14 cellular contexts compared by ENCODE assay signal in genomic region chr11:88206746-88207145, GRCh38. TPM values are rescaled to one million over a fixed set of nuclear protein-coding genes. Genes with fewer than 3 reads are reported as not detected.
DNase-seq lines count a peak whose midpoint lies in the region; ATAC-seq and TF ChIP-seq lines count a peak whose summit lies in the region.
"Had no signal": no experiment of that assay in that cellular context is flagged by ENCODE, and none has a peak within 500 bp of the region (broad histone marks: within the 10 kb centered on the region; RNA-seq: fewer than 3 reads in every experiment).

No MANE protein-coding gene starts in this region.

- 0% methylated on average over 1 of the region's 1 CpG for WGBS in GM23248 (ENCODE audit: low coverage in 1 of 2, low lambda C conversion rate in 2 of 2, missing lambda C conversion rate in 2 of 2), 2 experiments
- 0% methylated on average over 1 of the region's 1 CpG for WGBS in upper lobe of left lung, 2 donors

- H3K27ac ChIP-seq in GM23248 (no peak overlapping the region), upper lobe of left lung (no peak overlapping the region)
- H3K27ac ChIP-seq: neural progenitor cell, sigmoid colon, SJCRH30 had no signal

- H3K27me3 ChIP-seq in GM23248 (replicated peaks; ENCODE audit: insufficient read depth) (no peaks in the 10 kb centered on the region), upper lobe of left lung (no peaks in the 10 kb centered on the region)
- H3K27me3 ChIP-seq: neural progenitor cell, sigmoid colon, SJCRH30 had no signal

- ATAC-seq in GM18498 (IDR thresholded peaks at IDR 0.05; ENCODE audit: unreplicated experiment) (peak; percentile 61), upper lobe of left lung (ENCODE audit: low FRiP score in 2 of 2) (no peak)

- no peak overlapping the region for H3K9ac ChIP-seq in GM23248
- H3K9ac ChIP-seq: neural progenitor cell had no signal

- peaks cover 12% of the 10 kb centered on the region for H3F3A ChIP-seq in GM23248 (ENCODE audit: insufficient read depth)

- H2AFZ ChIP-seq in GM23248: no peak overlapping the region
- H2AFZ ChIP-seq: neural progenitor cell had no signal

- H3K9me2 ChIP-seq in GM23248 (ENCODE audit: insufficient read depth): no peaks in the 10 kb centered on the region

- no peak for TF ChIP-seq POLR2A in upper lobe of left lung (IDR thresholded peaks at IDR 0.05)

- H3K4me3 ChIP-seq in GM23248 (no peak overlapping the region), upper lobe of left lung (no peak overlapping the region)
- H3K4me3 ChIP-seq: lung, neural progenitor cell, sigmoid colon, SJCRH30 had no signal

- 0 out of 2 replicates have a peak, but pooled peaks cover 9% of the 10 kb centered on the region for H3K4me1 ChIP-seq in GM23248 (ENCODE audit: insufficient read depth)
- peaks cover 0 to 7% (median 0%) of the 10 kb centered on the region in 4 donors for H3K4me1 ChIP-seq in upper lobe of left lung
- H3K4me1 ChIP-seq: neural progenitor cell, SJCRH30 had no signal

- no peaks in the 10 kb centered on the region for H3K36me3 ChIP-seq in GM23248 (ENCODE audit: low read depth)
- H3K36me3 ChIP-seq in upper lobe of left lung: no peaks in the 10 kb centered on the region
- H3K36me3 ChIP-seq: neural progenitor cell, sigmoid colon, SJCRH30 had no signal

- no peaks in the 10 kb centered on the region for H4K20me1 ChIP-seq in GM23248 (ENCODE audit: insufficient read depth)

- in situ Hi-C loops in GM23248 (cut with MboI) (no loop called here), SK-MEL-5 (cut with HindIII; ENCODE audit: low pct_unique_long_range_greater_than_20kb, low sequenced_read_pairs) (no loop called here)

- H3K79me2 ChIP-seq in GM23248 (ENCODE audit: insufficient read depth): no peaks in the 10 kb centered on the region

- no peak for TF ChIP-seq CTCF in upper lobe of left lung (IDR thresholded peaks at IDR 0.05)

- DNase-seq in GM23248: peak; percentile 52
- DNase-seq in SK-MEL-5 (ENCODE audit: low read depth, low spot score): peak; percentile 49
- peak; percentile 52 for DNase-seq in kidney tubule cell (ENCODE audit: low spot score)
- DNase-seq in NCI-H2171 (lab: John Stamatoyannopoulos, UW): no peak
- DNase-seq in upper lobe of left lung: no peak
- DNase-seq in SK-N-DZ (ENCODE audit: low spot score): no peak
- DNase-seq in stimulated activated CD4-positive, alpha-beta T cell treated with anti-CD3 and anti-CD28 coated beads, Interleukin-4, amount 100 ng/mL, for 4 hours: no peak
- DNase-seq: activated naive CD4-positive, alpha-beta T cell treated with anti-CD3 and anti-CD28 coated beads, Interleukin-2, amount 50 U/mL, for 16 hours; CD4-positive, CD25-positive, alpha-beta regulatory T cell; sigmoid colon; SJCRH30 had no signal

- H3K4me2 ChIP-seq in GM23248 (ENCODE audit: unreplicated experiment): no peak overlapping the region
- H3K4me2 ChIP-seq: neural progenitor cell had no signal

- no peaks in the 10 kb centered on the region for H3K9me3 ChIP-seq in GM23248 (ENCODE audit: low read depth)
- H3K9me3 ChIP-seq in upper lobe of left lung: no peaks in the 10 kb centered on the region
- H3K9me3 ChIP-seq: sigmoid colon, SJCRH30 had no signal

- TF ChIP-seq EP300 in upper lobe of left lung (IDR thresholded peaks at IDR 0.05): no peak

RNA-seq across cellular contexts. Expression of gene RAB38, which starts 31.5 kb away (rescaled TPM):
- total RNA-seq in GM23248 (2014; rRNA removed; shearing (Covaris generic)): 0.13 and 0.43 TPM in 2 replicates
- polyA plus RNA-seq in GM23248 (2016; fragmentation: Nextera tagmentation; extraction: Ambion mirVana): 1.5 and 2.5 TPM in 2 replicates
- 376 TPM in 2 replicates for total RNA-seq in SK-MEL-5 (2014; rRNA removed; shearing (Covaris generic))
- polyA plus RNA-seq in SK-MEL-5 (2015; cell fraction: cytosol; rRNA removed): 138 and 163 TPM in 2 replicates
- polyA plus RNA-seq in SK-MEL-5 (2015; cell fraction: nucleus; rRNA removed): 35.2 and 36.9 TPM in 2 replicates
- total RNA-seq in upper lobe of left lung: 10 to 100 TPM in 1 of 6 donors, 1 to 10 TPM in 4, not detected in 1; 6.3 to 10.6 (median 7.1) TPM
- 3.6 and 8.4 TPM in 2 replicates for polyA plus RNA-seq in SK-N-DZ (2014; cell fraction: cytosol; rRNA removed)
- 4.1 and 4.8 TPM in 2 replicates for polyA plus RNA-seq in SK-N-DZ (2014; cell fraction: nucleus; rRNA removed)
- total RNA-seq: SJCRH30 had no signal

Comparison
In these comparisons a context has a peak if more than half of its experiments do, and no peak if none do; other contexts are left out.
1. DNase-seq: peak in GM23248 (single experiment), SK-MEL-5 (single experiment) and kidney tubule cell (single experiment); none in NCI-H2171 (single experiment), upper lobe of left lung (0 of 2), SK-N-DZ (single experiment) and stimulated activated CD4-positive, alpha-beta T cell treated with anti-CD3 and anti-CD28 coated beads, Interleukin-4, amount 100 ng/mL, for 4 hours (0 of 2).
2. RNA of gene RAB38, which starts 31.5 kb away (total RNA-seq): 376 TPM in SK-MEL-5; 6.3 to 10.6 TPM in upper lobe of left lung and 0.13 to 0.43 TPM in GM23248; every median in the first group is over 10 times any median in the second.